8 cellular contexts compared by ENCODE assay signal in the genomic region with DNA sequence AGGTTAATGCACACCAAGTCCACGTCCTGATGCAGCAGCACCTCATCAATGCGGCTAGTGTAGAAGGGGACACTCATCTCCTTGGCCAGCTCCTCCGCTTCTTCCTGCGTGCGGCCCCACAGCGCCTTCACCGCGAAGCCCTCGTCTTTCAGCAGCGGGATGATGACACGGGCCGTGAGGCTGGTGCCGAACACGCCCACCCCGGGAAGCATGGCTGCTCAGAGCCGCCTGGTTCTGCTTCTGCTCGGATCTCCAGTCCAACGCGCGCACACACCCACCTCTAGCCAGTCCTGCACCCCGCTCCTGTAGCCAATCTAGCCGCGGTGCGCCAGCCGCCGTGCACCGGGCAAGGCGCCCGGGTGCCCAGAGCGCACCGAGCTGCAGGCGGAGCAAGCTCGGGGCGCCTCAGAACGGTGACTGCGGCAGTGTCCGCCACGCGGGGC. TPM values are rescaled to one million over a fixed set of nuclear protein-coding genes. Genes with fewer than 3 reads are reported as not detected.
DNase-seq lines count a peak whose midpoint lies in the region; ATAC-seq and TF ChIP-seq lines count a peak whose summit lies in the region.

No MANE protein-coding gene starts in this region.

- H3K9me3 Mint-ChIP-seq in CD8-positive, alpha-beta memory T cell = no peaks in the 10 kb centered on the region
- H3K9me3 Mint-ChIP-seq in osteocyte (ENCODE audit: unreplicated experiment) = no peaks in the 10 kb centered on the region

- peak overlapping the region; percentile 67 for H3K27ac ChIP-seq in CD8-positive, alpha-beta memory T cell (ENCODE audit: low read depth, low read length)
- H3K27ac ChIP-seq in RWPE2 (ENCODE audit: poor library complexity, severe bottlenecking) (peak overlapping the region; percentile 76), upper lobe of right lung (peak overlapping the region; percentile 85)

- peak overlapping the region; percentile 83 to 96 (median 90) for H3K4me3 Mint-ChIP-seq in CD8-positive, alpha-beta memory T cell
- peak overlapping the region; percentile 83 for H3K4me3 Mint-ChIP-seq in osteocyte (ENCODE audit: unreplicated experiment)

- intact Hi-C loops in upper lobe of right lung (cut with DNase I) = no loop called here

- peak; percentile 22 for ATAC-seq in GM19452 (IDR thresholded peaks at IDR 0.05; ENCODE audit: unreplicated experiment)
- peak; percentile 30 for ATAC-seq in HG03521 (IDR thresholded peaks at IDR 0.05; ENCODE audit: unreplicated experiment)
- ATAC-seq in RWPE2 (ENCODE audit: low read depth) = peak; percentile 43
- peak; percentile 62 for ATAC-seq in upper lobe of right lung

- peaks cover 0 to 3% (median 0%) of the 10 kb centered on the region in 3 donors for H3K36me3 Mint-ChIP-seq in CD8-positive, alpha-beta memory T cell
- H3K36me3 Mint-ChIP-seq in osteocyte (ENCODE audit: unreplicated experiment) = no peaks in the 10 kb centered on the region

- H3K4me1 ChIP-seq in CD8-positive, alpha-beta memory T cell (ENCODE audit: insufficient read depth, low read length) = peaks cover 12% of the 10 kb centered on the region
- H3K4me1 ChIP-seq in RWPE2 (ENCODE audit: insufficient read depth, poor library complexity, severe bottlenecking) (peaks cover 24% of the 10 kb centered on the region), upper lobe of right lung (peaks cover 9% of the 10 kb centered on the region)

- CTCF ChIA-PET in CD8-positive, alpha-beta memory T cell (lab: Charles Lee) = interaction anchor here (1.0 to 1.7 kb wide), 9 partner anchors 12 to 246 kb away, joined by 3 to 8 read pairs (median 3); partner anchors contain the start of gene SIRT5

- H3K4me3 ChIP-seq in CD8-positive, alpha-beta memory T cell (ENCODE audit: low read length) = peak overlapping the region; percentile 73
- peak overlapping the region; percentile 68 for H3K4me3 ChIP-seq in RWPE2 (ENCODE audit: severe bottlenecking)
- H3K4me3 ChIP-seq in upper lobe of right lung = peak overlapping the region; percentile 82

- H3K36me3 ChIP-seq in CD8-positive, alpha-beta memory T cell (ENCODE audit: insufficient read depth, low read length) = no peaks in the 10 kb centered on the region
- 0 out of 2 replicates have a peak, but pooled peaks cover 3% of the 10 kb centered on the region for H3K36me3 ChIP-seq in RWPE2 (ENCODE audit: low read depth)
- H3K36me3 ChIP-seq in upper lobe of right lung = no peaks in the 10 kb centered on the region

- H3K27me3 ChIP-seq in CD8-positive, alpha-beta memory T cell (ENCODE audit: insufficient read depth, low read length, poor library complexity, severe bottlenecking) = no peaks in the 10 kb centered on the region
- H3K27me3 ChIP-seq in RWPE2 (ENCODE audit: insufficient read depth, poor library complexity, severe bottlenecking) (no peaks in the 10 kb centered on the region), upper lobe of right lung (no peaks in the 10 kb centered on the region)

- peaks cover 33 to 43% (median 33%) of the 10 kb centered on the region in 3 donors for H3K4me1 Mint-ChIP-seq in CD8-positive, alpha-beta memory T cell
- H3K4me1 Mint-ChIP-seq in osteocyte (ENCODE audit: unreplicated experiment) = peaks cover 13% of the 10 kb centered on the region

- TF ChIP-seq CTCF in RWPE2 (IDR thresholded peaks at IDR 0.05; ENCODE audit: poor library complexity, severe bottlenecking) = no peak
- no peak for TF ChIP-seq CTCF in osteocyte (IDR thresholded peaks at IDR 0.05)
- TF ChIP-seq CTCF in upper lobe of right lung (IDR thresholded peaks at IDR 0.05) = no peak

- POLR2A ChIA-PET in CD8-positive, alpha-beta memory T cell (lab: Charles Lee) = interaction anchor here (0.8 to 1.9 kb wide), 4 partner anchors 55 to 158 kb away, joined by 3 to 11 read pairs (median 6); partner anchors contain the start of genes NOL7, SIRT5 and TBC1D7

- peaks cover 0 to 3% of the 10 kb centered on the region in 2 donors for H3K27me3 Mint-ChIP-seq in CD8-positive, alpha-beta memory T cell
- H3K27me3 Mint-ChIP-seq in osteocyte (ENCODE audit: unreplicated experiment) = peaks cover 10% of the 10 kb centered on the region

- peak; percentile 37 to 74 (median 50) for DNase-seq in CD8-positive, alpha-beta memory T cell
- peak; percentile 77 for DNase-seq in RWPE2 (ENCODE audit: low spot score)
- peak; percentile 69 for DNase-seq in activated naive CD4-positive, alpha-beta T cell treated with Interleukin-2 at 50 U/mL for 16 hours
- peak; percentile 70 for DNase-seq in glomerular visceral epithelial cell (ENCODE audit: extremely low spot score)
- DNase-seq in osteocyte (ENCODE audit: extremely low spot score, unreplicated experiment) = no peak
- peak; percentile 84 for DNase-seq in upper lobe of right lung

- H3K9me3 ChIP-seq in CD8-positive, alpha-beta memory T cell (ENCODE audit: low read length) = no peaks in the 10 kb centered on the region
- no peaks in the 10 kb centered on the region for H3K9me3 ChIP-seq in RWPE2 (ENCODE audit: severe bottlenecking)
- no peaks in the 10 kb centered on the region for H3K9me3 ChIP-seq in upper lobe of right lung

- peak overlapping the region; percentile 24 to 93 (median 76) for H3K27ac Mint-ChIP-seq in CD8-positive, alpha-beta memory T cell
- no peak overlapping the region for H3K27ac Mint-ChIP-seq in osteocyte (ENCODE audit: unreplicated experiment)

RNA-seq across cellular contexts. Expression of gene GFOD1, which starts 0.7 kb away (rescaled TPM):
- total RNA-seq in CD8-positive, alpha-beta memory T cell = 1 to 10 TPM; 8.2 to 8.7 TPM
- 3.6 TPM for polyA plus RNA-seq in CD8-positive, alpha-beta memory T cell
- total RNA-seq in osteocyte = 0.65 and 0.89 TPM in 2 replicates
- total RNA-seq in upper lobe of right lung = 33.7 TPM
